8 cellular contexts compared by ENCODE assay signal in the genomic region with DNA sequence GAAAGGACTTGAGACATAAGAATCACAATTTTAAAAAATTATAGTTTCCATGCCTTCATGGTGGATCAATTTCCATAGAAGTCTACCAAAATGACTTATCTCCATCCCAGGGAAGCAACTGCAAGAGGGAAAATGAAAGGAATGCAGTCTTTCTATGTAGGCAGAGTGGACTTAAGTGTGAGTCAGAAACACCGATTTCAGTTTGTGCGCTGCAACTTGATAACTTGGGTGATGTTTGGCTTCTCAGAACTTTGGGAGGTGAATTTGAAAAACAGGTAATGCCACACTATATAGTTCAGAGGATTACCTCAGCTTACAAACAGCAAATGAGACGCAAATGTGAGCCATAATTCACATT. TPM values are rescaled to one million over a fixed set of nuclear protein-coding genes. Genes with fewer than 3 reads are reported as not detected.
DNase-seq lines count a peak whose midpoint lies in the region; ATAC-seq and TF ChIP-seq lines count a peak whose summit lies in the region.

No MANE protein-coding gene starts in this region.

- H2AFZ ChIP-seq in OCI-LY1 (ENCODE audit: low read length) = 0 out of 2 replicates have a peak overlapping the region, but pooled peaks have one; percentile 83

- H3K27me3 ChIP-seq in CD4-positive, alpha-beta memory T cell (ENCODE audit: insufficient read depth, low read length) = no peaks in the 10 kb centered on the region
- no peaks in the 10 kb centered on the region for H3K27me3 ChIP-seq in OCI-LY1 (ENCODE audit: insufficient read depth, low read length)

- TF ChIP-seq CTCF in OCI-LY1 (IDR thresholded peaks at IDR 0.05; ENCODE audit: low read length) = no peak
- TF ChIP-seq CTCF in endothelial cell (IDR thresholded peaks at IDR 0.05; ENCODE audit: unreplicated experiment) = no peak
- TF ChIP-seq CTCF in omental fat pad (IDR thresholded peaks at IDR 0.05) = no peak

- CTCF ChIA-PET in CD4-positive, alpha-beta memory T cell (lab: Charles Lee; ENCODE audit: partially characterized antibody) = interaction anchor here (1.2 to 1.6 kb wide), 4 partner anchors 37 to 101 kb away, joined by 4 to 21 read pairs (median 6); a partner anchor contains a TSS

- peak overlapping the region; percentile 94 for H3K4me2 ChIP-seq in OCI-LY1 (ENCODE audit: low read length)

- POLR2A ChIA-PET in CD4-positive, alpha-beta memory T cell (lab: Charles Lee; ENCODE audit: partially characterized antibody) = interaction anchor here (1.1 to 10.4 kb wide), 6 partner anchors 9 to 99 kb away, joined by 3 to 181 read pairs (median 3); a partner anchor contains a TSS

- H3K9me3 Mint-ChIP-seq in CD4-positive, alpha-beta memory T cell = no peaks in the 10 kb centered on the region
- no peaks in the 10 kb centered on the region for H3K9me3 Mint-ChIP-seq in endothelial cell (ENCODE audit: unreplicated experiment)

- no peaks in the 10 kb centered on the region for H3F3A ChIP-seq in OCI-LY1 (ENCODE audit: insufficient read depth, low read length)

- no peaks in the 10 kb centered on the region for H4K20me1 ChIP-seq in OCI-LY1 (ENCODE audit: insufficient read depth, low read length)

- no peak for DNase-seq in CD4-positive, alpha-beta memory T cell
- DNase-seq in endothelial cell (ENCODE audit: low spot score) = no peak
- no peak for DNase-seq in omental fat pad (ENCODE audit: low spot score)
- no peak for DNase-seq in OCI-M1 (lab: John Stamatoyannopoulos, UW)
- DNase-seq in RPMI8226 = no peak
- DNase-seq in NCI-H526 (lab: John Stamatoyannopoulos, UW) = no peak

- H3K36me3 ChIP-seq in CD4-positive, alpha-beta memory T cell (ENCODE audit: insufficient read depth, low read length) = no peaks in the 10 kb centered on the region
- H3K36me3 ChIP-seq in OCI-LY1 (ENCODE audit: insufficient read depth, low read length) = no peaks in the 10 kb centered on the region

- H3K4me3 ChIP-seq in CD4-positive, alpha-beta memory T cell (ENCODE audit: low read length in 2 of 2) = peak overlapping the region; percentile 57 to 75
- H3K4me3 ChIP-seq in OCI-LY1 (ENCODE audit: low read depth, low read length, poor library complexity, severe bottlenecking) = peak overlapping the region; percentile 81

- H3K9me2 ChIP-seq in OCI-LY1 (ENCODE audit: low read depth, low read length) = no peaks in the 10 kb centered on the region

- H3K79me2 ChIP-seq in OCI-LY1 (ENCODE audit: insufficient read depth, low read length) = peaks cover 36% of the 10 kb centered on the region

- intact Hi-C loops in CD4-positive, alpha-beta memory T cell (cut with micrococcal nuclease) = loop anchor here (5.0 to 10.0 kb wide), 3 partner anchors 101 to 1549 kb away; a partner anchor contains a TSS

- H3K4me1 ChIP-seq in CD4-positive, alpha-beta memory T cell (ENCODE audit: insufficient read depth, low read length) = peaks cover 38% of the 10 kb centered on the region
- H3K4me1 ChIP-seq in OCI-LY1 (ENCODE audit: insufficient read depth, low read length, severe bottlenecking) = peaks cover 37% of the 10 kb centered on the region

- H3K27ac ChIP-seq in CD4-positive, alpha-beta memory T cell (ENCODE audit: low read depth, low read length) = peak overlapping the region; percentile 71
- peak overlapping the region; percentile 68 for H3K27ac ChIP-seq in OCI-LY1 (ENCODE audit: low read depth, low read length, poor library complexity, severe bottlenecking)

- no peaks in the 10 kb centered on the region for H3K9me3 ChIP-seq in CD4-positive, alpha-beta memory T cell (ENCODE audit: control insufficient read depth in 1 of 2, low read length in 2 of 2)
- H3K9me3 ChIP-seq in OCI-LY1 (ENCODE audit: low read length) = no peaks in the 10 kb centered on the region

- ATAC-seq in omental fat pad (ENCODE audit: low FRiP score) (peak; percentile 13), GM21737 (IDR thresholded peaks at IDR 0.05; ENCODE audit: unreplicated experiment) (no peak)

- peaks cover 0 to 2% of the 10 kb centered on the region in 2 donors for H3K27me3 Mint-ChIP-seq in CD4-positive, alpha-beta memory T cell
- peaks cover 11% of the 10 kb centered on the region for H3K27me3 Mint-ChIP-seq in endothelial cell (ENCODE audit: unreplicated experiment)

- peak overlapping the region; percentile 35 to 99 (median 97) for H3K27ac Mint-ChIP-seq in CD4-positive, alpha-beta memory T cell
- peak overlapping the region; percentile 97 for H3K27ac Mint-ChIP-seq in endothelial cell (ENCODE audit: unreplicated experiment)

- peak overlapping the region; percentile 93 to 99 (median 98) for H3K4me3 Mint-ChIP-seq in CD4-positive, alpha-beta memory T cell
- H3K4me3 Mint-ChIP-seq in endothelial cell (ENCODE audit: unreplicated experiment) = peak overlapping the region; percentile 98

- peaks cover 25 to 50% (median 33%) of the 10 kb centered on the region in 4 donors for H3K4me1 Mint-ChIP-seq in CD4-positive, alpha-beta memory T cell
- peaks cover 36% of the 10 kb centered on the region for H3K4me1 Mint-ChIP-seq in endothelial cell (ENCODE audit: unreplicated experiment)

- peak overlapping the region; percentile 76 for H3K9ac ChIP-seq in OCI-LY1 (ENCODE audit: low read length)

- H3K36me3 Mint-ChIP-seq in CD4-positive, alpha-beta memory T cell = peaks cover 0 to 9% of the 10 kb centered on the region in 2 donors
- peaks cover 9% of the 10 kb centered on the region for H3K36me3 Mint-ChIP-seq in endothelial cell (ENCODE audit: low read depth, unreplicated experiment)

RNA-seq across cellular contexts. Expression of a gene that starts 0.7 kb away (rescaled TPM):
- 10 to 100 TPM; 86.5 to 93.0 TPM for total RNA-seq in CD4-positive, alpha-beta memory T cell
- polyA plus RNA-seq in CD4-positive, alpha-beta memory T cell = 10 to 100 TPM; 23.2 to 26.4 TPM
- total RNA-seq in endothelial cell (ENCODE audit: unreplicated experiment) (55.6 TPM), omental fat pad (10 to 100 TPM; 40.0 to 57.1 (median 42.5) TPM)
